In genomic region chr10:847868-848267, GRCh38 we compare ENCODE assay signal across 16 cellular contexts.
DNase-seq lines count a peak whose midpoint lies in the region; ATAC-seq and TF ChIP-seq lines count a peak whose summit lies in the region.
"Had no signal": no experiment of that assay in that cellular context is flagged by ENCODE, and none has a peak within 500 bp of the region (broad histone marks: within the 10 kb centered on the region; RNA-seq: fewer than 3 reads in every experiment).

No MANE protein-coding gene starts in this region.

- H3K27me3 Mint-ChIP-seq in Caco-2 (ENCODE audit: insufficient read depth, unreplicated experiment), result no peaks in the 10 kb centered on the region
- H3K27me3 Mint-ChIP-seq in neural progenitor cell (ENCODE audit: insufficient read depth, low read depth), result no peaks in the 10 kb centered on the region
- no peaks in the 10 kb centered on the region for H3K27me3 Mint-ChIP-seq in T-helper 2 cell treated with Interferon-gamma antibody and Interleukin-4, amounts not matched to agents 5 μg/mL and 100 μg/mL, for 36 hours (ENCODE audit: low read depth)

- H3K4me1 ChIP-seq in Caco-2 (peaks cover 15% of the 10 kb centered on the region; the same call in 1 of the 2 replicates), neural progenitor cell (no peaks in the 10 kb centered on the region)

- H3K36me3 ChIP-seq in Caco-2 (ENCODE audit: control insufficient read depth, insufficient read depth, low read length) (peaks cover 6% of the 10 kb centered on the region; the same call in 1 of the 2 replicates), neural progenitor cell (peaks cover 10% of the 10 kb centered on the region)

- no peak overlapping the region for H3K4me3 ChIP-seq in Caco-2 (ENCODE audit: low read depth, low read length)
- no peak overlapping the region for H3K4me3 ChIP-seq in NB4 (ENCODE audit: low read depth, low read length)
- H3K4me3 ChIP-seq in epithelial cell of proximal tubule (ENCODE audit: low read depth, low read length), result no peak overlapping the region
- H3K4me3 ChIP-seq in neural progenitor cell, result no peak overlapping the region
- H3K4me3 ChIP-seq: esophagus muscularis mucosa, SK-N-MC had no signal

- peaks cover 11% of the 10 kb centered on the region; the same call in 1 of the 2 replicates for H3K9me3 ChIP-seq in Caco-2
- H3K9me3 ChIP-seq in neural progenitor cell (ENCODE audit: low read depth), result peaks cover 7% of the 10 kb centered on the region
- H3K9me3 ChIP-seq: esophagus muscularis mucosa had no signal

- no peak overlapping the region for H2AFZ ChIP-seq in neural progenitor cell (replicated peaks)

- DNase-seq in Caco-2 (peak in 1 of 2 experiments; percentile 39), NB4 (ENCODE audit: low read depth) (peak; percentile 13), epithelial cell of proximal tubule (ENCODE audit: low read depth) (no peak), neural progenitor cell (ENCODE audit: low spot score) (peak; percentile 12), occipital lobe (lab: John Stamatoyannopoulos, UW) (no peak)
- no peak for DNase-seq in T-helper 2 cell treated with Interferon-gamma antibody and Interleukin-4, amounts not matched to agents 5 μg/mL and 100 μg/mL, for 36 hours (ENCODE audit: low spot score)
- DNase-seq: activated CD4-positive, alpha-beta T cell treated with anti-CD3 and anti-CD28 coated beads, Interleukin-2, amount 50 U/mL, for 4 hours; amygdala; DMS153; NCI-H1930; NCI-H510A treated with DMSO at 0.1 percent for 48 hours; OCI-M1 had no signal

- TF ChIP-seq CTCF in Caco-2 (IDR thresholded peaks at IDR 0.05; ENCODE audit: insufficient read depth in 1 of 2, low read depth in 1 of 2, low read length in 1 of 2, severe bottlenecking in 1 of 2, unreplicated experiment in 1 of 2), result peak; percentile 27 to 44
- TF ChIP-seq CTCF in NB4 (IDR thresholded peaks at IDR 0.05; ENCODE audit: low read depth, low read length), result no peak
- peak; percentile 24 for TF ChIP-seq CTCF in epithelial cell of proximal tubule (conservative IDR thresholded peaks at IDR 0.05; ENCODE audit: low read depth, low read length)
- TF ChIP-seq CTCF in neural progenitor cell (IDR thresholded peaks at IDR 0.05), result peak; percentile 22

- no TSS peak for BruUV-seq in Caco-2 (replicated peaks; lab: Mats Ljungman, UMichigan)

- no peaks in the 10 kb centered on the region for H3K27me3 ChIP-seq in Caco-2 (replicated peaks; ENCODE audit: control insufficient read depth, insufficient read depth, low read length)
- no peaks in the 10 kb centered on the region for H3K27me3 ChIP-seq in neural progenitor cell
- H3K27me3 ChIP-seq: esophagus muscularis mucosa had no signal

- H3K27ac Mint-ChIP-seq in Caco-2 (ENCODE audit: unreplicated experiment) (no peak overlapping the region), neural progenitor cell (no peak overlapping the region)
- no peak overlapping the region for H3K27ac Mint-ChIP-seq in T-helper 2 cell treated with Interferon-gamma antibody and Interleukin-4, amounts not matched to agents 5 μg/mL and 100 μg/mL, for 36 hours

- peaks cover 76% of the 10 kb centered on the region for H3K79me2 ChIP-seq in neural progenitor cell (ENCODE audit: low read depth)

- H3K9me3 Mint-ChIP-seq in Caco-2 (ENCODE audit: unreplicated experiment) (peaks cover 16% of the 10 kb centered on the region), neural progenitor cell (peaks cover 24% of the 10 kb centered on the region)
- H3K9me3 Mint-ChIP-seq in T-helper 2 cell treated with Interferon-gamma antibody and Interleukin-4, amounts not matched to agents 5 μg/mL and 100 μg/mL, for 36 hours, result peaks cover 14% of the 10 kb centered on the region

- H3K36me3 Mint-ChIP-seq in Caco-2 (ENCODE audit: insufficient read depth, unreplicated experiment) (peaks cover 93% of the 10 kb centered on the region), neural progenitor cell (peaks cover 59% of the 10 kb centered on the region)
- H3K36me3 Mint-ChIP-seq in T-helper 2 cell treated with Interferon-gamma antibody and Interleukin-4, amounts not matched to agents 5 μg/mL and 100 μg/mL, for 36 hours (ENCODE audit: low read depth), result peaks cover 65% of the 10 kb centered on the region

- no peak for TF ChIP-seq POLR2A in NB4 (IDR thresholded peaks at IDR 0.05; ENCODE audit: extremely low read depth, insufficient read length)

- intact Hi-C loops in Caco-2 (cut with micrococcal nuclease; ENCODE audit: unreplicated experiment), result no loop called here

- POLR2A ChIA-PET in Caco-2 (lab: Charles Lee), result interaction anchor here (0.7 kb wide), 1 partner anchor 140 kb away, joined by 3 read pairs; the partner anchor contains the start of gene GTPBP4

- no peak overlapping the region for H3K9ac ChIP-seq in neural progenitor cell

- ATAC-seq in GM19023 (IDR thresholded peaks at IDR 0.05; ENCODE audit: unreplicated experiment) (no peak), GM21423 (IDR thresholded peaks at IDR 0.05; ENCODE audit: unreplicated experiment) (no peak)

- CTCF ChIA-PET in Caco-2 (lab: Charles Lee), result interaction anchor here (0.6 to 1.6 kb wide), 2 partner anchors 17 to 191 kb away, joined by 3 to 4 read pairs; no protein-coding TSS in a partner anchor

- no peak overlapping the region for H3K4me3 Mint-ChIP-seq in Caco-2 (ENCODE audit: unreplicated experiment)
- no peak overlapping the region for H3K4me3 Mint-ChIP-seq in neural progenitor cell
- H3K4me3 Mint-ChIP-seq in T-helper 2 cell treated with Interferon-gamma antibody and Interleukin-4, amounts not matched to agents 5 μg/mL and 100 μg/mL, for 36 hours, result no peak overlapping the region

- no peak overlapping the region for H3K27ac ChIP-seq in neural progenitor cell
- H3K27ac ChIP-seq: esophagus muscularis mucosa, SK-N-MC had no signal

- H4K20me1 ChIP-seq in neural progenitor cell (ENCODE audit: low read depth), result peaks cover 3% of the 10 kb centered on the region

- no peaks in the 10 kb centered on the region for H3F3A ChIP-seq in neural progenitor cell (ENCODE audit: low read depth)

- H3K4me1 Mint-ChIP-seq in Caco-2 (ENCODE audit: low read depth, unreplicated experiment) (peaks cover 19% of the 10 kb centered on the region), neural progenitor cell (no peaks in the 10 kb centered on the region)
- H3K4me1 Mint-ChIP-seq in T-helper 2 cell treated with Interferon-gamma antibody and Interleukin-4, amounts not matched to agents 5 μg/mL and 100 μg/mL, for 36 hours (ENCODE audit: low read depth), result peaks cover 53% of the 10 kb centered on the region

- no peak overlapping the region for H3K4me2 ChIP-seq in neural progenitor cell

Comparison
In these comparisons a context has a peak if more than half of its experiments do, and no peak if none do; other contexts are left out.
1. DNase-seq: peak in NB4 (single experiment) and neural progenitor cell (single experiment); none in epithelial cell of proximal tubule (single experiment), T-helper 2 cell treated with Interferon-gamma antibody and Interleukin-4, amounts not matched to agents 5 μg/mL and 100 μg/mL, for 36 hours (single experiment) and occipital lobe (single experiment).